In the genomic region with DNA sequence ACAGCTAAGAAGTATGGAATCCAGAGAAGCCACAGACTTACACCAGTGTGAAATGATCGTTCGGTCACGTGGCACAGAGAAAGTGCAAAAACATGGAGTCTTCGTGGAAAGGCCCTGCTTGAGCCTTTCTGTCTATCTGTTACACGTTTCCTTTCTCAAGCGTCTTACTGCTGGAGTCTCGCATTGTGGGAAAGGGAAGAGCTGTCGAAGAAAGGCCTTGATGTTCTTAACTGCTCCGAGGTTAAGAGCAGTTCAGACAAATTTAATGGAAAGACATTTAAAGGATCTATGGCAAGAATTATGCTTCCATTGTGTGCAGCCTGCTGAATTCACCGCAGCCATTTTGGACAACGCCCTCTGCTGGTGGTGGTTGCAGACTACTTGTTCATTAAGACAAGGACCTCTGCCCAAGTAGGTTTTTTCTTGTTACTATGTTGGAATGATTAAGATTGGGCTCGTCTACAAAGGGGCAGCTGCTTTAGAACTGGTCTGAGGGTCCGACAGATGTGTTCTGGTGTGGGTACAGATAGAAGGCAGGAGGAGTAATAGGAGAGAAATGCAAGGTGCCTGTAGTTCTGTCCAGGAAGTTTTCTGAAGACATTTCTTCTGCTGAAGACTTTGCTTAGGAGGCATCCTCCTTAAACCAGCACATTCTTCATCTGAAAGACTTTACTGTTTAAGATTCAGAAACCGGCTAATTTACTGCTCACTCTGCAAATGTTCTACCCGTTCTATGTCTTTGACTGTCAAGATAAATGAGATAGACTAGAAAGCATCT, we compare ENCODE assay signal across 1 cellular context.
A peak's percentile ranks its signal among the peaks of the same experiment; 100 is the strongest.
TF ChIP-seq lines count a peak whose summit lies in the region.

No MANE protein-coding gene starts in this region.

TF ChIP-seq in SK-N-SH, 30 proteins besides CTCF, POLR2A, EP300 and RAD21 (continued from another document):
- TF ChIP-seq, protein P1, sequence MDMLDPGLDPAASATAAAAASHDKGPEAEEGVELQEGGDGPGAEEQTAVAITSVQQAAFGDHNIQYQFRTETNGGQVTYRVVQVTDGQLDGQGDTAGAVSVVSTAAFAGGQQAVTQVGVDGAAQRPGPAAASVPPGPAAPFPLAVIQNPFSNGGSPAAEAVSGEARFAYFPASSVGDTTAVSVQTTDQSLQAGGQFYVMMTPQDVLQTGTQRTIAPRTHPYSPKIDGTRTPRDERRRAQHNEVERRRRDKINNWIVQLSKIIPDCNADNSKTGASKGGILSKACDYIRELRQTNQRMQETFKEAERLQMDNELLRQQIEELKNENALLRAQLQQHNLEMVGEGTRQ (IDR thresholded peaks at IDR 0.05; ENCODE audit: borderline replicate concordance, low read depth, low read length), result no peak
- TF ChIP-seq, protein P2, sequence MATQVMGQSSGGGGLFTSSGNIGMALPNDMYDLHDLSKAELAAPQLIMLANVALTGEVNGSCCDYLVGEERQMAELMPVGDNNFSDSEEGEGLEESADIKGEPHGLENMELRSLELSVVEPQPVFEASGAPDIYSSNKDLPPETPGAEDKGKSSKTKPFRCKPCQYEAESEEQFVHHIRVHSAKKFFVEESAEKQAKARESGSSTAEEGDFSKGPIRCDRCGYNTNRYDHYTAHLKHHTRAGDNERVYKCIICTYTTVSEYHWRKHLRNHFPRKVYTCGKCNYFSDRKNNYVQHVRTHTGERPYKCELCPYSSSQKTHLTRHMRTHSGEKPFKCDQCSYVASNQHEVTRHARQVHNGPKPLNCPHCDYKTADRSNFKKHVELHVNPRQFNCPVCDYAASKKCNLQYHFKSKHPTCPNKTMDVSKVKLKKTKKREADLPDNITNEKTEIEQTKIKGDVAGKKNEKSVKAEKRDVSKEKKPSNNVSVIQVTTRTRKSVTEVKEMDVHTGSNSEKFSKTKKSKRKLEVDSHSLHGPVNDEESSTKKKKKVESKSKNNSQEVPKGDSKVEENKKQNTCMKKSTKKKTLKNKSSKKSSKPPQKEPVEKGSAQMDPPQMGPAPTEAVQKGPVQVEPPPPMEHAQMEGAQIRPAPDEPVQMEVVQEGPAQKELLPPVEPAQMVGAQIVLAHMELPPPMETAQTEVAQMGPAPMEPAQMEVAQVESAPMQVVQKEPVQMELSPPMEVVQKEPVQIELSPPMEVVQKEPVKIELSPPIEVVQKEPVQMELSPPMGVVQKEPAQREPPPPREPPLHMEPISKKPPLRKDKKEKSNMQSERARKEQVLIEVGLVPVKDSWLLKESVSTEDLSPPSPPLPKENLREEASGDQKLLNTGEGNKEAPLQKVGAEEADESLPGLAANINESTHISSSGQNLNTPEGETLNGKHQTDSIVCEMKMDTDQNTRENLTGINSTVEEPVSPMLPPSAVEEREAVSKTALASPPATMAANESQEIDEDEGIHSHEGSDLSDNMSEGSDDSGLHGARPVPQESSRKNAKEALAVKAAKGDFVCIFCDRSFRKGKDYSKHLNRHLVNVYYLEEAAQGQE (IDR thresholded peaks at IDR 0.05; ENCODE audit: low read depth, low read length), result no peak
- TF ChIP-seq MEF2A (IDR thresholded peaks at IDR 0.05; ENCODE audit: borderline replicate concordance, low read depth), result no peak
- TF ChIP-seq, protein P3, sequence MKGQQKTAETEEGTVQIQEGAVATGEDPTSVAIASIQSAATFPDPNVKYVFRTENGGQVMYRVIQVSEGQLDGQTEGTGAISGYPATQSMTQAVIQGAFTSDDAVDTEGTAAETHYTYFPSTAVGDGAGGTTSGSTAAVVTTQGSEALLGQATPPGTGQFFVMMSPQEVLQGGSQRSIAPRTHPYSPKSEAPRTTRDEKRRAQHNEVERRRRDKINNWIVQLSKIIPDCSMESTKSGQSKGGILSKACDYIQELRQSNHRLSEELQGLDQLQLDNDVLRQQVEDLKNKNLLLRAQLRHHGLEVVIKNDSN (IDR thresholded peaks at IDR 0.05; ENCODE audit: borderline replicate concordance, low read depth), result no peak
- TF ChIP-seq SIN3A (IDR thresholded peaks at IDR 0.05; ENCODE audit: borderline replicate concordance, low read depth, low read length), result no peak
- TF ChIP-seq RXRA (IDR thresholded peaks at IDR 0.05; ENCODE audit: borderline replicate concordance, low read depth), result no peak
- no peak for TF ChIP-seq GABPA (IDR thresholded peaks at IDR 0.05; ENCODE audit: low read depth)
- TF ChIP-seq SMC3 (IDR thresholded peaks at IDR 0.05; ENCODE audit: low read depth, low read length), result peak; percentile 52
- no peak for TF ChIP-seq RFX5 (IDR thresholded peaks at IDR 0.05; ENCODE audit: low read length)
- TF ChIP-seq RCOR1 (IDR thresholded peaks at IDR 0.05; ENCODE audit: low read length), result no peak
TF ChIP-seq in SK-N-SH: peak in this region for 2.
